ENCODE assay signal across 11 cellular contexts in the genomic region with DNA sequence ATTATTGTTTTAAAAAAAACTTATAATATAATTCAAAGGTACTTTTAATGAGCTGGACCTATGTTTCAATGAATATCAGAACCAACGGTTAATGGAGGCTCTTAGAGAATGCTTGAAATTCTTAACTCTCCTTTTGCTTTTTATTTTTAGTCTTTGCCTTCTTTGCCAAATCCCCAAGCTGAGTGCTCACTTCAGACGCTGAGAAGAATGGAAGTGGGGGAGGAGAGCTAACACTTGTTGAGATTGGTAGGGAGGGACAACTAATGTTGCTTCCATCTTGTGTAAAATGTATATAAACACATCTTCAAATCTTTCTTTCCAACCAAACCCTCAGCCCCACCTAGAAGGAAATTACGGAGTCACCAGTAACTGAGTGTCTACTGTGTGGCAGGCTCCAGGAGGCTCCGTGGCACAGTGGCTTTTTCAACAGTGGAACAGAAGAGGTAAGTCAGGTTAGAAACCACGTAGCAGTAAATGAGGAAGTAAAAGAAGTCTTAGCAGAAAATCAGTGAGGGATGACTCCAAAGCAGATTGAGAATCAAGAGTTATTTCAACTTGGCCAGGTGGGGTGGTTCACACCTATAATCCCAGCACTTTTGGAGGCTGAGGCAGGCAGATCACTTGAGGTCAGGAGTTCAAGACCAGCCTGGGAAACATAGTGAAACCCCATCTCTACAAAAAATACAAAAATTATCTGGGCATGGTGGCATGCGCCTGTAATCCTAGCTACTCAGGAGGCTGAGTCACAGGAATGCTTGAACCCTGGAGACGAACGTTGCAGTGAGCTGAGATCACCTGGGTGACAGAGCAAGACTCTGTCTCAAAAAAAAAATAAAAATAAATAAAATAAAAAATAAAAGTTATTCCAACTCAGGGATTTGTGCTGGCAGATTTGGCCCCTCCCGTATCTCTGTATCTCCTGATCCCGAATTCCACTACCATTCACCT. TPM values are rescaled to one million over a fixed set of nuclear protein-coding genes. Genes with fewer than 3 reads are reported as not detected.
DNase-seq lines count a peak whose midpoint lies in the region; ATAC-seq, FAIRE-seq and TF ChIP-seq lines count a peak whose summit lies in the region.
"Had no signal": no experiment of that assay in that cellular context is flagged by ENCODE, and none has a peak within 500 bp of the region (broad histone marks: within the 10 kb centered on the region; RNA-seq: fewer than 3 reads in every experiment).

No MANE protein-coding gene starts in this region.

- WGBS in SK-N-SH (ENCODE audit: low lambda C conversion rate), result 83% methylated on average over 10 of the region's 10 CpGs
- WGBS in GM12878 (ENCODE audit: insufficient coverage, insufficient replicate concordance, low lambda C conversion rate, missing lambda C conversion rate), result 70% methylated on average over 10 of the region's 10 CpGs

- POLR2A ChIA-PET in SK-N-SH (lab: Yijun Ruan, JAX) (no interaction called here), GM12878 (lab: Charles Lee) (interaction anchor here (0.9 to 2.5 kb wide), 4 partner anchors 18 to 140 kb away, joined by 3 to 8 read pairs (median 4); a partner anchor contains a TSS)

- peaks cover 13% of the 10 kb centered on the region for H3F3A ChIP-seq in SK-N-SH (replicated peaks; ENCODE audit: insufficient read depth)

- TF ChIP-seq CTCF in SK-N-SH (IDR thresholded peaks at IDR 0.05) (no peak), GM12878 (IDR thresholded peaks at IDR 0.05 in 2 of 3, conservative IDR thresholded peaks at IDR 0.05 in 1 of 3; ENCODE audit: control insufficient read depth in 2 of 3, extremely low read depth in 1 of 3, insufficient read depth in 1 of 3, low read depth in 3 of 3, low read length in 3 of 3) (no peak), thoracic aorta (IDR thresholded peaks at IDR 0.05) (no peak)

- no TSS peak for BruUV-seq in GM12878 (replicated peaks; lab: Mats Ljungman, UMichigan)

- H4K20me1 ChIP-seq in SK-N-SH (ENCODE audit: insufficient read depth), result no peaks in the 10 kb centered on the region
- H4K20me1 ChIP-seq in GM12878 (ENCODE audit: control insufficient read depth, insufficient read depth), result no peaks in the 10 kb centered on the region

- ATAC-seq in SK-N-SH treated with all-trans-retinoic acid at 6 μM for 48 hours, result peak; percentile 5; the same call in 1 of the 3 replicates
- peak; percentile 81 for ATAC-seq in HG02884 (IDR thresholded peaks at IDR 0.05; ENCODE audit: unreplicated experiment)
- ATAC-seq in GM12878, result peak; percentile 89
- no peak for ATAC-seq in thoracic aorta (ENCODE audit: insufficient number of reproducible peaks, low FRiP score, low read depth)
- ATAC-seq: A549, left lobe of liver had no signal

- H3K9me3 ChIP-seq in SK-N-SH (no peaks in the 10 kb centered on the region), GM12878 (replicated peaks; ENCODE audit: control insufficient read depth, insufficient read depth, low read length) (no peaks in the 10 kb centered on the region), thoracic aorta (no peaks in the 10 kb centered on the region)
- H3K9me3 ChIP-seq: A549, sigmoid colon had no signal

- no peak for TF ChIP-seq POLR2A in GM12878 (IDR thresholded peaks at IDR 0.05; ENCODE audit: low read depth, low read length)

- H3K4me3 ChIP-seq in SK-N-SH (ENCODE audit: low read depth in 2 of 2, low read length in 1 of 2), result no peak overlapping the region
- H3K4me3 ChIP-seq in GM12878, result no peak overlapping the region
- H3K4me3 ChIP-seq in thoracic aorta, result peak overlapping the region; percentile 45
- H3K4me3 ChIP-seq: A549, sigmoid colon had no signal

- H2AFZ ChIP-seq in SK-N-SH (ENCODE audit: low read depth) (no peak overlapping the region), GM12878 (ENCODE audit: control insufficient read depth, low read depth, low read length) (no peak overlapping the region)

- H3K9ac ChIP-seq in SK-N-SH (no peak overlapping the region), GM12878 (ENCODE audit: control insufficient read depth, insufficient read depth, low read length) (no peak overlapping the region)

- H3K79me2 ChIP-seq in SK-N-SH (ENCODE audit: insufficient read depth) (no peaks in the 10 kb centered on the region), GM12878 (ENCODE audit: control insufficient read depth, insufficient read depth, low read length) (no peaks in the 10 kb centered on the region)

- no peak for TF ChIP-seq RAD21 in SK-N-SH (IDR thresholded peaks at IDR 0.05; ENCODE audit: low read length)
- TF ChIP-seq RAD21 in GM12878 (IDR thresholded peaks at IDR 0.05; ENCODE audit: insufficient read depth, low read depth, low read length), result 0 out of 2 replicates have a peak, but pooled peaks have one; percentile 2

- intact Hi-C loops in GM12878 (cut with micrococcal nuclease; ENCODE audit: unreplicated experiment), result loop anchor here (1.0 kb wide), 1 partner anchor 13 kb away; no protein-coding TSS in a partner anchor

- peaks cover 3 to 9% of the 10 kb centered on the region in 2 experiments; a peak in 3 of 4 replicates for H3K4me1 ChIP-seq in SK-N-SH (ENCODE audit: control insufficient read depth in 1 of 2, insufficient read depth in 2 of 2, low read depth in 1 of 2, low read length in 1 of 2)
- H3K4me1 ChIP-seq in GM12878 (ENCODE audit: control insufficient read depth, insufficient read depth, low read length), result peaks cover 5% of the 10 kb centered on the region
- H3K4me1 ChIP-seq in thoracic aorta (ENCODE audit: control insufficient read depth in 1 of 2, low read depth in 2 of 2), result peaks cover 12 to 38% of the 10 kb centered on the region in 2 donors

- H3K27me3 ChIP-seq in SK-N-SH (ENCODE audit: insufficient read depth) (no peaks in the 10 kb centered on the region), GM12878 (replicated peaks in 1 of 2; ENCODE audit: control insufficient read depth in 2 of 2, insufficient read depth in 2 of 2, low read length in 1 of 2) (no peaks in the 10 kb centered on the region), thoracic aorta (replicated peaks; ENCODE audit: insufficient read depth) (no peaks in the 10 kb centered on the region)
- H3K27me3 ChIP-seq: sigmoid colon had no signal

- CTCF ChIA-PET in SK-N-SH (lab: Yijun Ruan, JAX) (interaction anchor here (1.1 kb wide), 1 partner anchor 684 kb away, joined by 4 read pairs; no protein-coding TSS in a partner anchor), GM12878 (lab: Yijun Ruan, JAX) (interaction anchor here (0.5 to 2.0 kb wide), 4 partner anchors 12 to 704 kb away, joined by 3 to 5 read pairs (median 3); no protein-coding TSS in a partner anchor)

- H3K36me3 ChIP-seq in SK-N-SH (replicated peaks in 1 of 2; ENCODE audit: control insufficient read depth in 1 of 2, insufficient read depth in 2 of 2, low read length in 1 of 2), result no peaks in the 10 kb centered on the region
- no peaks in the 10 kb centered on the region for H3K36me3 ChIP-seq in GM12878 (ENCODE audit: control insufficient read depth in 2 of 2, insufficient read depth in 2 of 2, low read length in 1 of 2)
- no peaks in the 10 kb centered on the region for H3K36me3 ChIP-seq in thoracic aorta
- H3K36me3 ChIP-seq: sigmoid colon had no signal

- SMC1A ChIA-PET in GM12878 (lab: Charles Lee; ENCODE audit: uncharacterized antibody, unreplicated experiment), result interaction anchor here (0.6 to 2.4 kb wide), 10 partner anchors 12 to 70 kb away, joined by 3 to 11 read pairs (median 4); no protein-coding TSS in a partner anchor

- no peak for TF ChIP-seq EP300 in SK-N-SH (IDR thresholded peaks at IDR 0.05; ENCODE audit: borderline replicate concordance in 1 of 2, low read depth in 1 of 2, low read length in 1 of 2)
- TF ChIP-seq EP300 in GM12878 (IDR thresholded peaks at IDR 0.05; ENCODE audit: borderline replicate concordance in 1 of 2, control insufficient read depth in 1 of 2, low read depth in 2 of 2, low read length in 2 of 2), result no peak

- no peaks in the 10 kb centered on the region for H3K9me2 ChIP-seq in SK-N-SH

- no peak for DNase-seq in SK-N-SH
- no peak for DNase-seq in GM12878 (ENCODE audit: low read depth, low spot score)
- no peak for DNase-seq in thoracic aorta (ENCODE audit: low spot score)
- DNase-seq in HK-2 (ENCODE audit: unreplicated experiment), result no peak
- DNase-seq in activated gamma-delta T cell treated with Interleukin-2 at 50 U/mL for 16 hours, result no peak
- no peak for DNase-seq in NCI-H748 treated with DMSO at 0.1 percent for 48 hours (lab: John Stamatoyannopoulos, UW)
- DNase-seq: sigmoid colon had no signal

- H3K4me2 ChIP-seq in SK-N-SH (no peak overlapping the region), GM12878 (ENCODE audit: control insufficient read depth, insufficient read depth) (peak overlapping the region; percentile 30; the same call in 1 of the 2 replicates)
- H3K4me2 ChIP-seq: A549 had no signal

- H3K27ac ChIP-seq in SK-N-SH (ENCODE audit: low read depth in 2 of 2, low read length in 1 of 2), result peak overlapping the region in 1 of 2 experiments; percentile 48; a peak in 1 of 4 replicates
- no peak overlapping the region for H3K27ac ChIP-seq in GM12878 (ENCODE audit: control insufficient read depth, insufficient read depth)
- peak overlapping the region in 1 of 2 donors; percentile 46 for H3K27ac ChIP-seq in thoracic aorta

- peak; percentile 27 for FAIRE-seq in GM12878 (lab: Jason Lieb, UNC)
- FAIRE-seq: A549 had no signal

- RAD21 ChIA-PET in GM12878 (lab: Charles Lee; ENCODE audit: unreplicated experiment), result interaction anchor here (0.9 kb wide), 1 partner anchor 70 kb away, joined by 4 read pairs; no protein-coding TSS in a partner anchor

- in situ Hi-C loops in GM12878 (cut with MboI), result no loop called here

TF ChIP-seq in GM12878, 131 proteins besides CTCF, POLR2A, EP300 and RAD21 (continues in another document):
- TF ChIP-seq ZSCAN29 (IDR thresholded peaks at IDR 0.05) (no peak), GABPA (IDR thresholded peaks at IDR 0.05; ENCODE audit: low read depth) (no peak)

RNA-seq across cellular contexts. Expression of a gene that starts 45.0 kb away (rescaled TPM):
- polyA plus RNA-seq in SK-N-SH (2012; rRNA removed), result 14.5 and 19.2 TPM in 2 replicates
- 13.2 and 16.7 TPM in 2 replicates for polyA plus RNA-seq in SK-N-SH (2012; cell fraction: cytosol; rRNA removed)
- polyA plus RNA-seq in SK-N-SH (2012; cell fraction: nucleus; rRNA removed), result 11.5 and 25.1 TPM in 2 replicates
- total RNA-seq in GM12878 (2013; cell fraction: nucleolus; rRNA removed), result 160 and 164 TPM in 2 replicates
- 40.4 and 40.8 TPM in 2 replicates for total RNA-seq in GM12878 (2014; rRNA removed)
- 35.7 and 36.0 TPM in 2 replicates for total RNA-seq in GM12878 (2014; rRNA removed; fragmentation: Illumina TruSeq; extraction: Trizol)
- 66.8 and 69.7 TPM in 2 replicates for total RNA-seq in GM12878 (2021)
- 13.7 TPM for polyA plus RNA-seq in GM12878 (2011; ENCODE audit: low read depth)
- polyA plus RNA-seq in GM12878 (2011; rRNA removed), result 58.1 and 76.9 TPM in 2 replicates
- polyA plus RNA-seq in GM12878 (2011; cell fraction: cytosol; rRNA removed), result 46.3 and 65.0 TPM in 2 replicates
- 37.1 and 53.4 TPM in 2 replicates for polyA plus RNA-seq in GM12878 (2011; cell fraction: nucleus; rRNA removed)
- polyA plus RNA-seq in GM12878 (2012), result 22.2 and 23.7 TPM in 2 replicates
- polyA plus RNA-seq in GM12878 (2014; fragmentation: Illumina TruSeq; extraction: Trizol), result 63.5 and 76.6 TPM in 2 replicates
- 10 to 100 TPM; 13.4 to 22.2 TPM for polyA plus RNA-seq in GM12878 (2014; fragmentation: Nextera tagmentation; extraction: Ambion mirVana)
- 33.2 and 35.5 TPM in 2 replicates for polyA plus RNA-seq in GM12878 (2014; rRNA removed)
- 10 to 100 TPM; 38.6 to 44.2 TPM for polyA plus RNA-seq in GM12878 (2016; fragmentation: Nextera tagmentation; extraction: Ambion mirVana)
- polyA minus RNA-seq in GM12878 (2011; rRNA and poly(A)+ RNA removed), result 131 and 175 TPM in 2 replicates
- 35.4 and 42.6 TPM in 2 replicates for polyA minus RNA-seq in GM12878 (2011; cell fraction: cytosol; rRNA and poly(A)+ RNA removed)
- polyA minus RNA-seq in GM12878 (2011; cell fraction: nucleus; rRNA and poly(A)+ RNA removed), result 56.5 and 67.9 TPM in 2 replicates
- 10 to 100 TPM; 37.1 to 49.0 TPM for total RNA-seq in thoracic aorta
